ENCODE assay signal across 15 cellular contexts in the genomic region with DNA sequence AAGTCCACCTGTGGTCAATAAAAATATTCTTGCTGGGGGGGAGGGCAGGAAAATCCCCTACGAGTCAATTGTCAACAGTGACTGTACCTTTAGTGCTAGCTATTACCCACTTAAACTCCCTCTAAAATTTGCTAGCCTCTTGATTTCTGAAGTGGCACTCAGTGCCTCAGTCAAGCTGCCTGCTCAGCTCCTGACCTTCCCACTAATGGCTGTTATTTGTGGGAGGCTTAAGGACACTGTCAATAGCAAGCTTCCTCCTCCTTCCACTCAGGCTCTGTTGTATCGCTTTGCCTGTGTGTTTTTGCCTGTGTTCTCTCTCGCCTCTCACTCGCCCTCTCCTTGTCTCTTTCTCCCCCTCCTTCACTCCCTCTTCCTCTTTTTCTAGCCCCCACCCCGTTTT.
DNase-seq lines count a peak whose midpoint lies in the region; ATAC-seq and TF ChIP-seq lines count a peak whose summit lies in the region.
"Had no signal": no experiment of that assay in that cellular context is flagged by ENCODE, and none has a peak within 500 bp of the region (broad histone marks: within the 10 kb centered on the region; RNA-seq: fewer than 3 reads in every experiment).

No MANE protein-coding gene starts in this region.

- ATAC-seq in GM18519 (IDR thresholded peaks at IDR 0.05; ENCODE audit: low FRiP score, unreplicated experiment), result no peak
- ATAC-seq: HCT116, Right ventricle myocardium inferior had no signal

- intact Hi-C loops in ovary (cut with DNase I) (loop anchor here in 2 of 4 donors (5.0 to 10.0 kb wide), 5 partner anchors 143 to 535 kb away; partner anchors contain the start of gene BNC2 (in 1 of the 2)), mammary epithelial cell (cut with micrococcal nuclease) (loop anchor here (5.0 to 10.0 kb wide), 4 partner anchors 135 to 695 kb away; no protein-coding TSS in a partner anchor)

- H3K4me3 Mint-ChIP-seq in brain, result peak overlapping the region in 4 of 5 experiments; percentile 6 to 73 (median 38)
- H3K4me3 Mint-ChIP-seq: activated naive CD4-positive, alpha-beta T cell treated with anti-CD3 and anti-CD28 coated beads, Interleukin-2, amount 50 U/mL, for 24 hours had no signal

- TF ChIP-seq POLR2A in ovary (IDR thresholded peaks at IDR 0.05), result peak; percentile 36

- no peak for TF ChIP-seq EP300 in ovary (IDR thresholded peaks at IDR 0.05)

- no peaks in the 10 kb centered on the region for H3K36me3 Mint-ChIP-seq in brain
- H3K36me3 Mint-ChIP-seq: activated naive CD4-positive, alpha-beta T cell treated with anti-CD3 and anti-CD28 coated beads, Interleukin-2, amount 50 U/mL, for 24 hours had no signal

- no TSS peak for BruUV-seq in mammary epithelial cell (replicated peaks; lab: Mats Ljungman, UMichigan)

- no peaks in the 10 kb centered on the region for H3K9me3 ChIP-seq in HUES48 (ENCODE audit: control insufficient read depth, insufficient read depth, low read length)
- H3K9me3 ChIP-seq in ovary, result no peaks in the 10 kb centered on the region
- H3K9me3 ChIP-seq in mammary epithelial cell (replicated peaks; ENCODE audit: insufficient read depth, low read length), result no peaks in the 10 kb centered on the region
- H3K9me3 ChIP-seq: BE2C, right atrium auricular region had no signal

- TF ChIP-seq CTCF in brain (conservative IDR thresholded peaks at IDR 0.05) (no peak), ovary (IDR thresholded peaks at IDR 0.05) (no peak), mammary epithelial cell (conservative IDR thresholded peaks at IDR 0.05 in 1 of 2, IDR thresholded peaks at IDR 0.05 in 1 of 2; ENCODE audit: extremely low read depth in 1 of 2, insufficient read depth in 1 of 2, low read depth in 1 of 2, low read length in 2 of 2) (no peak)

- H3K4me2 ChIP-seq in mammary epithelial cell (ENCODE audit: insufficient read depth, low read depth, low read length), result no peak overlapping the region

- DNase-seq in NCI-H2196 (lab: John Stamatoyannopoulos, UW; ENCODE audit: unreplicated experiment) (peak; percentile 41), ovary (peak in 1 of 5 donors; percentile 45), GOT3 (lab: John Stamatoyannopoulos, UW) (no peak), mammary epithelial cell (no peak), dedifferentiated amniotic fluid mesenchymal stem cell (ENCODE audit: extremely low spot score) (no peak)
- DNase-seq: activated CD8-positive, alpha-beta memory T cell treated with anti-CD3 and anti-CD28 coated beads, Interleukin-2, amount 50 U/mL, for 4 hours; BE2C; NCI-H146 had no signal

- dilution Hi-C loops in mammary epithelial cell (cut with HindIII; ENCODE audit: low sequenced_read_pairs), result no loop called here

- in situ Hi-C loops in mammary epithelial cell (cut with MboI; ENCODE audit: low sequenced_read_pairs in 2 of 2), result no loop called here

- no peaks in the 10 kb centered on the region for H4K20me1 ChIP-seq in mammary epithelial cell (ENCODE audit: insufficient read depth, low read length)

- no peak overlapping the region for H2AFZ ChIP-seq in mammary epithelial cell (ENCODE audit: low read depth, low read length)

- H3K27ac ChIP-seq in HUES48 (ENCODE audit: low read depth, low read length) (peak overlapping the region; percentile 50), ovary (peak overlapping the region; percentile 49 to 94), mammary epithelial cell (ENCODE audit: insufficient read depth, low read depth, low read length) (no peak overlapping the region)
- H3K27ac ChIP-seq: right atrium auricular region had no signal

- peaks cover 58% of the 10 kb centered on the region for H3K27me3 Mint-ChIP-seq in brain

- no peaks in the 10 kb centered on the region for H3K36me3 ChIP-seq in HUES48 (ENCODE audit: control insufficient read depth, insufficient read depth, low read length)
- H3K36me3 ChIP-seq in ovary, result no peaks in the 10 kb centered on the region
- no peaks in the 10 kb centered on the region for H3K36me3 ChIP-seq in mammary epithelial cell (ENCODE audit: insufficient read depth, low read length)
- H3K36me3 ChIP-seq: BE2C, right atrium auricular region had no signal

- H3K9me3 Mint-ChIP-seq in brain, result no peaks in the 10 kb centered on the region
- H3K9me3 Mint-ChIP-seq: activated naive CD4-positive, alpha-beta T cell treated with anti-CD3 and anti-CD28 coated beads, Interleukin-2, amount 50 U/mL, for 24 hours had no signal

- H3K27ac Mint-ChIP-seq in brain, result peak overlapping the region in 3 of 5 experiments; percentile 22 to 66 (median 35)
- H3K27ac Mint-ChIP-seq: activated naive CD4-positive, alpha-beta T cell treated with anti-CD3 and anti-CD28 coated beads, Interleukin-2, amount 50 U/mL, for 24 hours had no signal

- H3K9ac ChIP-seq in HUES48 (ENCODE audit: low read depth, low read length) (peak overlapping the region; percentile 28; the same call in 1 of the 2 replicates), mammary epithelial cell (ENCODE audit: insufficient read depth, low read length) (no peak overlapping the region)

- peaks cover 90% of the 10 kb centered on the region for H3K4me1 ChIP-seq in HUES48 (ENCODE audit: control insufficient read depth, insufficient read depth, low read length)
- no peaks in the 10 kb centered on the region for H3K4me1 ChIP-seq in ovary (ENCODE audit: insufficient read depth)
- peaks cover 9% of the 10 kb centered on the region for H3K4me1 ChIP-seq in mammary epithelial cell (ENCODE audit: insufficient read depth, low read length)

- H3K79me2 ChIP-seq in mammary epithelial cell (ENCODE audit: insufficient read depth, low read length), result no peaks in the 10 kb centered on the region

- CTCF ChIA-PET in mammary epithelial cell (lab: Charles Lee; ENCODE audit: low non-redundant PET), result no interaction called here

- WGBS in ovary, 3 donors, result 17 to 27% (median 18%) methylated on average over 5 of the region's 5 CpGs
- 51% methylated on average over 5 of the region's 5 CpGs for WGBS in mammary epithelial cell (ENCODE audit: low coverage, missing lambda C conversion rate)

- H3K27me3 ChIP-seq in HUES48 (ENCODE audit: control insufficient read depth, insufficient read depth, low read length) (no peaks in the 10 kb centered on the region), ovary (no peaks in the 10 kb centered on the region), mammary epithelial cell (ENCODE audit: insufficient read depth, low read length) (peaks cover 9% of the 10 kb centered on the region)
- H3K27me3 ChIP-seq: right atrium auricular region had no signal

- peaks cover 38% of the 10 kb centered on the region for H3K4me1 Mint-ChIP-seq in brain
- H3K4me1 Mint-ChIP-seq: activated naive CD4-positive, alpha-beta T cell treated with anti-CD3 and anti-CD28 coated beads, Interleukin-2, amount 50 U/mL, for 24 hours had no signal

- H3K4me3 ChIP-seq in HUES48 (ENCODE audit: low read depth, low read length), result peak overlapping the region; percentile 25; the same call in 1 of the 2 replicates
- H3K4me3 ChIP-seq in ovary, result peak overlapping the region; percentile 53
- no peak overlapping the region for H3K4me3 ChIP-seq in mammary epithelial cell (replicated peaks in 1 of 3; ENCODE audit: insufficient read depth in 1 of 3, low read depth in 2 of 3, low read length in 3 of 3)
- H3K4me3 ChIP-seq: right atrium auricular region had no signal

Comparison
In these comparisons a context has a peak if more than half of its experiments do, and no peak if none do; other contexts are left out.
1. H3K4me3 ChIP-seq: peak in HUES48 (single experiment) and ovary (single experiment); none in mammary epithelial cell (0 of 3).